ENCODE assay signal across 13 cellular contexts in genomic region chr7:64869912-64870562, GRCh38.
"Had no signal": no experiment of that assay in that cellular context is flagged by ENCODE, and none has a peak within 500 bp of the region (broad histone marks: within the 10 kb centered on the region; RNA-seq: fewer than 3 reads in every experiment).

No MANE protein-coding gene starts in this region.

- H3K27ac ChIP-seq: brain microvascular endothelial cell, esophagus squamous epithelium, foreskin keratinocyte, pancreas, thyroid gland, WERI-Rb-1 had no signal

- H3K4me3 ChIP-seq: esophagus squamous epithelium, pancreas, thyroid gland had no signal

- H3K27me3 ChIP-seq: brain microvascular endothelial cell, esophagus squamous epithelium, foreskin keratinocyte, pancreas, thyroid gland had no signal

- ATAC-seq: activated T-helper 17 cell treated with anti-CD3 and anti-CD28 coated beads, Interleukin-2, amount 50 U/mL, for 72 hours; foreskin keratinocyte; left ventricle myocardium superior; pancreas; T-cell had no signal

- DNase-seq: activated T-cell treated with anti-CD3 and anti-CD28 coated beads for 4 hours, brain microvascular endothelial cell, cerebellar nuclear complex, esophagus squamous epithelium, foreskin keratinocyte, left ventricle myocardium superior, pancreas, retina, T1000, thyroid gland, WERI-Rb-1 had no signal

- H3K9me3 ChIP-seq: esophagus squamous epithelium, pancreas, thyroid gland had no signal

- H3K36me3 ChIP-seq: brain microvascular endothelial cell, esophagus squamous epithelium, pancreas, thyroid gland, WERI-Rb-1 had no signal

- H3K4me1 ChIP-seq: esophagus squamous epithelium, foreskin keratinocyte, pancreas, thyroid gland had no signal
